Comparison of ENCODE assay signal across 9 cellular contexts in genomic region chr19:41409288-41409687, GRCh38. TPM values are rescaled to one million over a fixed set of nuclear protein-coding genes. Genes with fewer than 3 reads are reported as not detected.
DNase-seq lines count a peak whose midpoint lies in the region; ATAC-seq and TF ChIP-seq lines count a peak whose summit lies in the region.
"Had no signal": no experiment of that assay in that cellular context is flagged by ENCODE, and none has a peak within 500 bp of the region (broad histone marks: within the 10 kb centered on the region; RNA-seq: fewer than 3 reads in every experiment).

No MANE protein-coding gene starts in this region.

- H3K27ac ChIP-seq in 22Rv1 (peak overlapping the region; percentile 50), IMR-90 (ENCODE audit: insufficient read depth, low read length) (no peak overlapping the region)

- H4K8ac ChIP-seq in IMR-90 (ENCODE audit: low read depth in 2 of 2, low read length in 2 of 2) = no peak overlapping the region

- H2BK20ac ChIP-seq in IMR-90 (ENCODE audit: low read depth, low read length) = no peak overlapping the region

- no peak for TF ChIP-seq RAD21 in IMR-90 (IDR thresholded peaks at IDR 0.05; ENCODE audit: low read length)

- no peak overlapping the region for H3K4me2 ChIP-seq in IMR-90 (ENCODE audit: low read depth, low read length)

- H3K36me3 Mint-ChIP-seq in MCF 10A (ENCODE audit: insufficient read depth, unreplicated experiment) = peaks cover 21% of the 10 kb centered on the region

- no peak overlapping the region for H3K4me3 ChIP-seq in IMR-90 (ENCODE audit: insufficient read depth, low read depth, low read length)

- H3K9ac ChIP-seq in IMR-90 (ENCODE audit: low read depth, low read length) = no peak overlapping the region

- H3K23ac ChIP-seq in IMR-90 (ENCODE audit: low read depth, low read length) = no peak overlapping the region

- no peak overlapping the region for H2BK15ac ChIP-seq in IMR-90 (ENCODE audit: low read depth, low read length)

- DNase-seq in IMR-90 (peak; percentile 40), MCF 10A (ENCODE audit: unreplicated experiment) (peak; percentile 71), left lobe of liver (ENCODE audit: low spot score) (no peak), GM13977 (ENCODE audit: low spot score) (no peak), OCI-M2 (lab: John Stamatoyannopoulos, UW; ENCODE audit: unreplicated experiment) (no peak), NK-92 (lab: John Stamatoyannopoulos, UW; ENCODE audit: unreplicated experiment) (no peak)
- no peak for DNase-seq in activated T-cell treated with anti-CD3 and anti-CD28 coated beads, Interleukin-2, amount 50 U/mL, for 48 hours
- DNase-seq: activated T-cell treated with anti-CD3 and anti-CD28 coated beads for 4 hours had no signal

- H3K9me3 ChIP-seq in IMR-90 (ENCODE audit: control insufficient read depth, insufficient read depth, low read length) = no peaks in the 10 kb centered on the region

- no peak overlapping the region for H4K91ac ChIP-seq in IMR-90 (ENCODE audit: insufficient read depth, low read depth, low read length)

- H3K36me3 ChIP-seq in IMR-90 (ENCODE audit: control insufficient read depth, insufficient read depth, low read length) = peaks cover 24% of the 10 kb centered on the region

- BruUV-seq in IMR-90 (replicated peaks; lab: Mats Ljungman, UMichigan) = no TSS peak
- no TSS peak for BruUV-seq in MCF 10A (replicated peaks; lab: Mats Ljungman, UMichigan)

- H3K18ac ChIP-seq in IMR-90 (ENCODE audit: low read depth, low read length) = no peak overlapping the region

- H3K9me1 ChIP-seq in IMR-90 (ENCODE audit: insufficient read depth, low read length) = peaks cover 4% of the 10 kb centered on the region; the same call in 1 of the 2 replicates

- CTCF ChIA-PET in IMR-90 (lab: Yijun Ruan, JAX) (no interaction called here), MCF 10A (lab: Yijun Ruan, JAX) (interaction anchor here (0.6 to 1.2 kb wide), 2 partner anchors 20 to 28 kb away, joined by 3 to 6 read pairs; no protein-coding TSS in a partner anchor)

- 60% methylated on average over 2 of the region's 4 CpGs; no CpG with 5 or more reads in 1 of the 2 experiments for WGBS in IMR-90 (ENCODE audit: extremely low coverage in 2 of 2, insufficient read length in 1 of 2), 2 experiments

- H2BK120ac ChIP-seq in IMR-90 (ENCODE audit: low read depth, low read length) = no peak overlapping the region

- ATAC-seq in IMR-90 (ENCODE audit: low read depth) (peak; percentile 65), left lobe of liver (peak; percentile 93)

- intact Hi-C loops in IMR-90 (cut with micrococcal nuclease) = no loop called here
- intact Hi-C loops in MCF 10A (cut with micrococcal nuclease) = no loop called here

- in situ Hi-C loops in IMR-90 (cut with MboI; ENCODE audit: low sequenced_read_pairs) = no loop called here
- in situ Hi-C loops in GM13977 (cut with MboI; ENCODE audit: low pct_unique_long_range_greater_than_20kb, low sequenced_read_pairs, unreplicated experiment) = no loop called here

- no peak for TF ChIP-seq POLR2A in IMR-90 (IDR thresholded peaks at IDR 0.05; ENCODE audit: low read depth, low read length)

- H3K27me3 Mint-ChIP-seq in MCF 10A (ENCODE audit: insufficient read depth, unreplicated experiment) = no peaks in the 10 kb centered on the region

- peak overlapping the region; percentile 87 for H3K27ac Mint-ChIP-seq in MCF 10A (ENCODE audit: low read depth, unreplicated experiment)

- peak overlapping the region; percentile 13 for H3K4me3 Mint-ChIP-seq in MCF 10A (ENCODE audit: unreplicated experiment)

- H3K27me3 ChIP-seq in IMR-90 (ENCODE audit: control insufficient read depth, insufficient read depth, low read length) = no peaks in the 10 kb centered on the region

- H4K5ac ChIP-seq in IMR-90 (ENCODE audit: low read depth, low read length) = no peak overlapping the region

- no peak overlapping the region for H3K56ac ChIP-seq in IMR-90 (ENCODE audit: extremely low read depth, insufficient read depth, low read length)

- no peak overlapping the region for H2AK5ac ChIP-seq in IMR-90 (ENCODE audit: low read depth, low read length)

- peaks cover 4% of the 10 kb centered on the region for H3K4me1 ChIP-seq in IMR-90 (ENCODE audit: control insufficient read depth, insufficient read depth, low read length)

- H4K20me1 ChIP-seq in IMR-90 (ENCODE audit: insufficient read depth, low read length) = no peaks in the 10 kb centered on the region

- H2AK9ac ChIP-seq in IMR-90 (replicated peaks; ENCODE audit: low read depth, low read length, poor library complexity) = no peak overlapping the region

- peaks cover 0 to 5% of the 10 kb centered on the region in 2 experiments; a peak in 3 of 4 replicates for H3K79me1 ChIP-seq in IMR-90 (ENCODE audit: low read depth in 1 of 2, low read length in 2 of 2)

- dilution Hi-C loops in IMR-90 (cut with HindIII; ENCODE audit: low sequenced_read_pairs, unreplicated experiment) = no loop called here

- H3K14ac ChIP-seq in IMR-90 (replicated peaks; ENCODE audit: low read depth, low read length) = no peak overlapping the region

- POLR2A ChIA-PET in IMR-90 (lab: Charles Lee; ENCODE audit: unreplicated experiment) (no interaction called here), MCF 10A (lab: Yijun Ruan, JAX) (interaction anchor here (0.5 to 2.8 kb wide), 9 partner anchors 11 to 985 kb away, joined by 3 to 19 read pairs (median 3); partner anchors contain the start of genes B9D2, BCKDHA, DMAC2 and EXOSC5)

- H2AFZ ChIP-seq in IMR-90 (replicated peaks; ENCODE audit: low read length, poor library complexity) = no peak overlapping the region

- peaks cover 19% of the 10 kb centered on the region for H3K4me1 Mint-ChIP-seq in MCF 10A (ENCODE audit: insufficient read depth, unreplicated experiment)

- H2BK5ac ChIP-seq in IMR-90 (ENCODE audit: low read depth, low read length, poor library complexity, severe bottlenecking) = no peak overlapping the region

- H3K4ac ChIP-seq in IMR-90 (ENCODE audit: low read depth, low read length) = no peak overlapping the region

- H3K9me3 Mint-ChIP-seq in MCF 10A (ENCODE audit: unreplicated experiment) = no peaks in the 10 kb centered on the region

- no peak for TF ChIP-seq CTCF in 22Rv1 (IDR thresholded peaks at IDR 0.05)
- no peak for TF ChIP-seq CTCF in IMR-90 (conservative IDR thresholded peaks at IDR 0.05; ENCODE audit: low read depth, low read length)
- no peak for TF ChIP-seq CTCF in MCF 10A (IDR thresholded peaks at IDR 0.05; ENCODE audit: unreplicated experiment)
- TF ChIP-seq CTCF in GM13977 (IDR thresholded peaks at IDR 0.05; ENCODE audit: extremely low read depth, insufficient read depth, missing control alignments) = no peak

TF ChIP-seq in IMR-90, 13 proteins besides CTCF, POLR2A, EP300 and RAD21 (continues in another document):
- no peak for TF ChIP-seq FOS (IDR thresholded peaks at IDR 0.05; ENCODE audit: low read depth, low read length)
- TF ChIP-seq SMC3 (IDR thresholded peaks at IDR 0.05; ENCODE audit: low read depth, low read length) = no peak
- TF ChIP-seq USF2 (IDR thresholded peaks at IDR 0.05; ENCODE audit: low read depth, low read length) = no peak
- no peak for TF ChIP-seq CHD1 (IDR thresholded peaks at IDR 0.05; ENCODE audit: low read depth, low read length)
- no peak for TF ChIP-seq MAZ (IDR thresholded peaks at IDR 0.05; ENCODE audit: borderline replicate concordance, low read depth, low read length)
- TF ChIP-seq ELK1 (IDR thresholded peaks at IDR 0.05; ENCODE audit: borderline replicate concordance, low read depth, low read length) = no peak

RNA-seq across cellular contexts. Expression of gene BCKDHA, which starts 11.7 kb away (rescaled TPM):
- 6.4 and 7.7 TPM in 2 replicates for total RNA-seq in IMR-90 (2012; rRNA removed)
- 7.6 and 9.6 TPM in 2 replicates for polyA plus RNA-seq in IMR-90 (2012; rRNA removed)
- polyA plus RNA-seq in IMR-90 (2012; cell fraction: cytosol; rRNA removed) = 11.8 and 37.7 TPM in 2 replicates
- 13.5 and 42.6 TPM in 2 replicates for polyA plus RNA-seq in IMR-90 (2012; cell fraction: nucleus; rRNA removed; ENCODE audit: low replicate concordance)
- 29.1 and 33.6 TPM in 2 replicates for total RNA-seq in MCF 10A (2022)
- total RNA-seq in left lobe of liver = 64.4 TPM

RNA-seq across cellular contexts. Expression of gene EXOSC5, which starts 12.1 kb away (rescaled TPM):
- total RNA-seq in IMR-90 (2012; rRNA removed) (11.4 and 19.0 TPM in 2 replicates), MCF 10A (2022) (38.1 and 45.8 TPM in 2 replicates), left lobe of liver (13.2 TPM)
- polyA plus RNA-seq in IMR-90 (2012; rRNA removed) = 25.2 and 34.0 TPM in 2 replicates
- polyA plus RNA-seq in IMR-90 (2012; cell fraction: cytosol; rRNA removed) = 26.6 and 36.2 TPM in 2 replicates
- 7.0 and 16.4 TPM in 2 replicates for polyA plus RNA-seq in IMR-90 (2012; cell fraction: nucleus; rRNA removed; ENCODE audit: low replicate concordance)

RNA-seq across cellular contexts. Expression of gene B3GNT8, which starts 17.9 kb away (rescaled TPM):
- total RNA-seq in IMR-90 (2012; rRNA removed) = under 0.01 and 0.36 TPM in 2 replicates
- 0.30 and 0.36 TPM in 2 replicates for polyA plus RNA-seq in IMR-90 (2012; rRNA removed)
- 0.06 and 0.46 TPM in 2 replicates for polyA plus RNA-seq in IMR-90 (2012; cell fraction: cytosol; rRNA removed)
- 0.18 and 0.34 TPM in 2 replicates for polyA plus RNA-seq in IMR-90 (2012; cell fraction: nucleus; rRNA removed; ENCODE audit: low replicate concordance)
- not detected in 2 replicates for total RNA-seq in MCF 10A (2022)
- 0.65 TPM for total RNA-seq in left lobe of liver

RNA-seq across cellular contexts. Expression of gene DMAC2, which starts 30.4 kb away (rescaled TPM):
- total RNA-seq in IMR-90 (2012; rRNA removed) (50.8 and 52.5 TPM in 2 replicates), MCF 10A (2022) (27.7 and 34.8 TPM in 2 replicates), left lobe of liver (21.2 TPM)
- 72.2 and 78.5 TPM in 2 replicates for polyA plus RNA-seq in IMR-90 (2012; rRNA removed)
- polyA plus RNA-seq in IMR-90 (2012; cell fraction: cytosol; rRNA removed) = 78.9 and 84.8 TPM in 2 replicates
- 33.4 and 44.3 TPM in 2 replicates for polyA plus RNA-seq in IMR-90 (2012; cell fraction: nucleus; rRNA removed; ENCODE audit: low replicate concordance)

RNA-seq across cellular contexts. Expression of gene TMEM91, which starts 33.0 kb away (rescaled TPM):
- total RNA-seq in IMR-90 (2012; rRNA removed) (1.4 and 1.9 TPM in 2 replicates), MCF 10A (2022) (6.1 and 8.3 TPM in 2 replicates), left lobe of liver (3.1 TPM)
- polyA plus RNA-seq in IMR-90 (2012; rRNA removed) = 4.8 and 5.5 TPM in 2 replicates
- polyA plus RNA-seq in IMR-90 (2012; cell fraction: cytosol; rRNA removed) = 4.8 and 7.3 TPM in 2 replicates
- polyA plus RNA-seq in IMR-90 (2012; cell fraction: nucleus; rRNA removed; ENCODE audit: low replicate concordance) = 28.2 and 31.9 TPM in 2 replicates

Comparison
In these comparisons a context has a peak if more than half of its experiments do, and no peak if none do; other contexts are left out.
1. DNase-seq: peak in IMR-90 (single experiment) and MCF 10A (single experiment); none in left lobe of liver (single experiment), GM13977 (single experiment), activated T-cell treated with anti-CD3 and anti-CD28 coated beads, Interleukin-2, amount 50 U/mL, for 48 hours (0 of 2), OCI-M2 (single experiment) and NK-92 (single experiment).